Comparison of ENCODE assay signal across 13 cellular contexts in the genomic region with DNA sequence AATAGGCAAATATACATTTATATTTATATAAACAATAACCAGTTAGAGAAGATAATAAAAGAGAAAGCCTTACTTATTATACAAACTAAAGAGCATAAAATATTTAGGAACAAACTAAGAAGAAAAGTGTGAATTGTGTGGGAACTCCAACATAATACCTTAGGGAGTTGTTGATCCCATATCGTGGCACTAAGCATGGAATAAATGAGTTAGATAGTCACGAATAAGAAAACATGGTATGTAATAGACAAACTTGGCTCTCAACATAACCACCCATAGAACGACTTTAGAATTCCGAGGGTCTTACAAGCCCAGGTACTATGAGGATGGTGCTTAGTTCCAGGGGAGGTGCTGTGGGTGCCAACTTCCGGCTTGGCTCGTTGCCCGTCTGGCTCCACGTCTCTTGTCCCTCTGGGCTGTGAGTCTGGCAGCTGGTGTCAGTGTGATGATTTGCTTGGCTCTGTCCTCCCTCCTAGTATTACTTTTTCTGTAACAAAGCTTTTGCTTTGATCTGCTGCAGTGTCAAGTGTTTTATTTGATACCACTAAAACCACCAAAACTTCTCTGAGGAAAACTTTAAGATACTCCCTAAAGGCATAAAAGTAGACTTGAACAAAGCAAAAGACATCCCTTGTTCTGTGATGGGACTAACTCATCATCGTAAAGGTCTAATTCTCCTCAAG. TPM values are rescaled to one million over a fixed set of nuclear protein-coding genes. Genes with fewer than 3 reads are reported as not detected.
DNase-seq lines count a peak whose midpoint lies in the region; ATAC-seq and TF ChIP-seq lines count a peak whose summit lies in the region.
"Had no signal": no experiment of that assay in that cellular context is flagged by ENCODE, and none has a peak within 500 bp of the region (broad histone marks: within the 10 kb centered on the region; RNA-seq: fewer than 3 reads in every experiment).

No MANE protein-coding gene starts in this region.

- ATAC-seq in mucosa of descending colon (peak; percentile 77), HG02884 (IDR thresholded peaks at IDR 0.05; ENCODE audit: unreplicated experiment) (no peak)
- ATAC-seq: activated CD4-positive, CD25-positive, alpha-beta regulatory T cell treated with anti-CD3 and anti-CD28 coated beads, Interleukin-2, amount 50 U/mL, for 24 hours had no signal

- peaks cover 14% of the 10 kb centered on the region for H3K27me3 Mint-ChIP-seq in T-helper 2 cell treated with Interferon-gamma antibody and Interleukin-4, amounts not matched to agents 5 μg/mL and 100 μg/mL, for 36 hours (ENCODE audit: low read depth)

- H3K4me3 Mint-ChIP-seq in T-helper 2 cell treated with Interferon-gamma antibody and Interleukin-4, amounts not matched to agents 5 μg/mL and 100 μg/mL, for 36 hours, result no peak overlapping the region
- H3K4me3 Mint-ChIP-seq: CD4-positive, alpha-beta memory T cell; HFFc6 had no signal

- H3K9me3 ChIP-seq in ascending aorta, result no peaks in the 10 kb centered on the region
- H3K9me3 ChIP-seq in mucosa of descending colon, result no peaks in the 10 kb centered on the region
- H3K9me3 ChIP-seq in osteoblast (ENCODE audit: low read depth, low read length), result no peaks in the 10 kb centered on the region

- no peaks in the 10 kb centered on the region for H3K9me3 Mint-ChIP-seq in T-helper 2 cell treated with Interferon-gamma antibody and Interleukin-4, amounts not matched to agents 5 μg/mL and 100 μg/mL, for 36 hours
- H3K9me3 Mint-ChIP-seq: CD4-positive, alpha-beta memory T cell; HFFc6 had no signal

- H3K4me1 ChIP-seq in ascending aorta (peaks cover 0 to 6% of the 10 kb centered on the region in 2 donors), mucosa of descending colon (ENCODE audit: low read depth) (no peaks in the 10 kb centered on the region), osteoblast (ENCODE audit: insufficient read depth, low read length) (peaks cover 7% of the 10 kb centered on the region)

- H2AFZ ChIP-seq in osteoblast (ENCODE audit: low read length), result no peak overlapping the region

- no peaks in the 10 kb centered on the region for H3K79me2 ChIP-seq in osteoblast (ENCODE audit: insufficient read depth, low read length)

- no peak overlapping the region for H3K4me3 ChIP-seq in ascending aorta
- H3K4me3 ChIP-seq in mucosa of descending colon, result no peak overlapping the region
- H3K4me3 ChIP-seq in osteoblast (ENCODE audit: insufficient read depth, low read length), result no peak overlapping the region

- no peaks in the 10 kb centered on the region for H3K4me1 Mint-ChIP-seq in T-helper 2 cell treated with Interferon-gamma antibody and Interleukin-4, amounts not matched to agents 5 μg/mL and 100 μg/mL, for 36 hours (ENCODE audit: low read depth)
- H3K4me1 Mint-ChIP-seq: CD4-positive, alpha-beta memory T cell had no signal

- no peak for TF ChIP-seq CTCF in ascending aorta (IDR thresholded peaks at IDR 0.05)
- TF ChIP-seq CTCF in mucosa of descending colon (IDR thresholded peaks at IDR 0.05), result no peak
- TF ChIP-seq CTCF in osteoblast (IDR thresholded peaks at IDR 0.05; ENCODE audit: extremely low read depth, low read depth, low read length), result no peak

- H3K27me3 ChIP-seq in ascending aorta (no peaks in the 10 kb centered on the region), osteoblast (ENCODE audit: insufficient read depth, low read length) (peaks cover 9% of the 10 kb centered on the region)

- no peak overlapping the region for H3K4me2 ChIP-seq in osteoblast (ENCODE audit: insufficient read depth, low read length)

- no peaks in the 10 kb centered on the region for H3K36me3 Mint-ChIP-seq in T-helper 2 cell treated with Interferon-gamma antibody and Interleukin-4, amounts not matched to agents 5 μg/mL and 100 μg/mL, for 36 hours (ENCODE audit: low read depth)
- H3K36me3 Mint-ChIP-seq: CD4-positive, alpha-beta memory T cell had no signal

- H3K27ac Mint-ChIP-seq in T-helper 2 cell treated with Interferon-gamma antibody and Interleukin-4, amounts not matched to agents 5 μg/mL and 100 μg/mL, for 36 hours, result no peak overlapping the region
- H3K27ac Mint-ChIP-seq: CD4-positive, alpha-beta memory T cell; HFFc6 had no signal

- intact Hi-C loops in ascending aorta (cut with DNase I) (loop anchor here (5.0 kb wide), 1 partner anchor 33 kb away; no protein-coding TSS in a partner anchor), mucosa of descending colon (cut with DNase I, micrococcal nuclease) (no loop called here)

- H4K20me1 ChIP-seq in osteoblast (ENCODE audit: insufficient read depth, low read length), result no peaks in the 10 kb centered on the region

- DNase-seq in DMS153 treated with DMSO at 0.1 percent for 48 hours (lab: John Stamatoyannopoulos, UW; ENCODE audit: unreplicated experiment) (peak; percentile 86), NCI-H1694 (lab: John Stamatoyannopoulos, UW) (peak; percentile 26), ascending aorta (ENCODE audit: low spot score in 2 of 2) (peak in 1 of 2 donors; percentile 72), mucosa of descending colon (peak; percentile 73 to 82 (median 80)), osteoblast (ENCODE audit: insufficient read length, low spot score, missing footprints) (no peak)
- DNase-seq in T-helper 2 cell treated with Interferon-gamma antibody and Interleukin-4, amounts not matched to agents 5 μg/mL and 100 μg/mL, for 36 hours (ENCODE audit: low spot score), result no peak
- no peak for DNase-seq in stimulated activated CD4-positive, alpha-beta T cell treated with anti-CD3 and anti-CD28 coated beads, Interleukin-1b, Interleukin-23, amount 100 ng/mL, for 48 hours
- DNase-seq: activated gamma-delta T cell treated with Interleukin-2 at 50 U/mL for 16 hours; CD4-positive, alpha-beta memory T cell; HFFc6; NCI-H1048 had no signal

- H3K36me3 ChIP-seq in ascending aorta (no peaks in the 10 kb centered on the region), mucosa of descending colon (ENCODE audit: low read depth) (no peaks in the 10 kb centered on the region), osteoblast (ENCODE audit: insufficient read depth, low read length) (no peaks in the 10 kb centered on the region)

- H3K27ac ChIP-seq in ascending aorta (peak overlapping the region; percentile 1 to 24), osteoblast (ENCODE audit: low read depth, low read length) (no peak overlapping the region)

RNA-seq across cellular contexts. Expression of a gene that starts 9.5 kb away (rescaled TPM):
- total RNA-seq in ascending aorta (4.8 TPM), mucosa of descending colon (1 to 10 TPM in 2 of 3 donors, under 1 TPM in 1; 0.46 to 9.7 (median 2.0) TPM), osteoblast (under 0.01 TPM in 1 of 2 replicates, not detected in the other)
- total RNA-seq: CD4-positive, alpha-beta memory T cell; HFFc6 had no signal

Comparison
In these comparisons a context has a peak if more than half of its experiments do, and no peak if none do; other contexts are left out.
1. DNase-seq: peak in DMS153 treated with DMSO at 0.1 percent for 48 hours (single experiment), NCI-H1694 (single experiment) and mucosa of descending colon (3 of 3); none in T-helper 2 cell treated with Interferon-gamma antibody and Interleukin-4, amounts not matched to agents 5 μg/mL and 100 μg/mL, for 36 hours (single experiment), osteoblast (single experiment) and stimulated activated CD4-positive, alpha-beta T cell treated with anti-CD3 and anti-CD28 coated beads, Interleukin-1b, Interleukin-23, amount 100 ng/mL, for 48 hours (single experiment).